Comparison of ENCODE assay signal across 16 cellular contexts in the genomic region with DNA sequence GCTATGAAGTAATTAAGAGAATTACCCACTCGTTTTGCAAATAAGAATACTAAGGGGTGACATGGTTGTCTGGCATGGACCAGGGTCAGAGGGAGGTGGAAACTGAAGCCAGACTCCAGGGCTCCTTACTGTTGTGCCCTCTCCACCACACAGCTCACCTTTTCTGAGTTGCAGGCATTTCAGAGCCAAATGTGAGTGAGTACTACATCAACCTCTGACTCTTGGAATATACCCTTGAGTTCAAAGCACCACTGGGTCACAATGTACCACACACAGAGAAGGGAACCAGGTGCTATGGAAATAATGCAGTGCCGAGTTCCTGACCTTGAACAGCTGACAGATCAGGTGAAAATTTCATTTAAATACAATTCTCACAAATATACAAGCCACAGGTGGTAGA. TPM values are rescaled to one million over a fixed set of nuclear protein-coding genes. Genes with fewer than 3 reads are reported as not detected.
DNase-seq lines count a peak whose midpoint lies in the region; ATAC-seq and TF ChIP-seq lines count a peak whose summit lies in the region.
"Had no signal": no experiment of that assay in that cellular context is flagged by ENCODE, and none has a peak within 500 bp of the region (broad histone marks: within the 10 kb centered on the region; RNA-seq: fewer than 3 reads in every experiment).

No MANE protein-coding gene starts in this region.

- H3K36me3 ChIP-seq in body of pancreas (replicated peaks in 1 of 2; ENCODE audit: insufficient read depth in 1 of 2, low read depth in 2 of 2): no peaks in the 10 kb centered on the region
- no peaks in the 10 kb centered on the region for H3K36me3 ChIP-seq in thyroid gland

- H3K4me3 ChIP-seq in body of pancreas (no peak overlapping the region), thyroid gland (replicated peaks in 1 of 3) (no peak overlapping the region)
- H3K4me3 ChIP-seq: A549, GM23338 had no signal

- TF ChIP-seq POLR2A in body of pancreas (IDR thresholded peaks at IDR 0.05) (no peak), thyroid gland (IDR thresholded peaks at IDR 0.05) (peak in 1 of 2 donors; percentile 1)

- H3K27me3 Mint-ChIP-seq in nephron progenitor cell (ENCODE audit: low read depth, poor library complexity): no peaks in the 10 kb centered on the region

- H3K27me3 ChIP-seq in body of pancreas (no peaks in the 10 kb centered on the region), thyroid gland (no peaks in the 10 kb centered on the region)

- intact Hi-C loops in body of pancreas (cut with DNase I): no loop called here
- intact Hi-C loops in thyroid gland (cut with DNase I): no loop called here

- DNase-seq in body of pancreas: no peak
- DNase-seq in kidney tubule cell (ENCODE audit: low spot score): peak; percentile 19
- DNase-seq in nephron progenitor cell: no peak
- peak; percentile 38 to 39 for DNase-seq in thyroid gland
- no peak for DNase-seq in iPS-NIHi7 (ENCODE audit: extremely low spot score)
- DNase-seq in AG20443 (ENCODE audit: low spot score): no peak
- DNase-seq: COR-L47, DMS153, DMS79 treated with DMSO at 0.1 percent for 48 hours, GDM1, H7 had no signal

- H3K9me3 ChIP-seq in body of pancreas: no peaks in the 10 kb centered on the region
- H3K9me3 ChIP-seq in thyroid gland: no peaks in the 10 kb centered on the region
- H3K9me3 ChIP-seq: A549 had no signal

- WGBS in body of pancreas, 2 donors: 20 to 26% methylated on average over 2 of the region's 2 CpGs
- WGBS in thyroid gland, 2 donors: 18 to 27% methylated on average over 2 of the region's 2 CpGs

- peaks cover 86% of the 10 kb centered on the region for H3K36me3 Mint-ChIP-seq in nephron progenitor cell (ENCODE audit: low read depth)
- H3K36me3 Mint-ChIP-seq: CD8-positive, alpha-beta T cell had no signal

- peaks cover 15% of the 10 kb centered on the region for H3K4me1 ChIP-seq in body of pancreas
- H3K4me1 ChIP-seq in thyroid gland: peaks cover 15 to 19% of the 10 kb centered on the region in 2 donors
- H3K4me1 ChIP-seq: A549 had no signal

- H3K4me1 Mint-ChIP-seq in nephron progenitor cell: peaks cover 64% of the 10 kb centered on the region
- H3K4me1 Mint-ChIP-seq: CD14-positive monocyte, GM23338 had no signal

- H3K9me3 Mint-ChIP-seq in nephron progenitor cell: peaks cover 7% of the 10 kb centered on the region
- H3K9me3 Mint-ChIP-seq: CD14-positive monocyte; CD8-positive, alpha-beta T cell; GM23338 had no signal

- peak overlapping the region; percentile 50 for H3K27ac Mint-ChIP-seq in nephron progenitor cell
- H3K27ac Mint-ChIP-seq: CD8-positive, alpha-beta T cell had no signal

- ATAC-seq in body of pancreas (peak; percentile 25), GM19455 (IDR thresholded peaks at IDR 0.05; ENCODE audit: unreplicated experiment) (no peak)
- ATAC-seq: A549; CD8-positive, alpha-beta T cell; GM23338 had no signal

- TF ChIP-seq CTCF in body of pancreas (IDR thresholded peaks at IDR 0.05): no peak
- TF ChIP-seq CTCF in nephron progenitor cell (IDR thresholded peaks at IDR 0.05): no peak
- TF ChIP-seq CTCF in thyroid gland (IDR thresholded peaks at IDR 0.05): no peak

- H3K4me3 Mint-ChIP-seq in nephron progenitor cell: no peak overlapping the region
- H3K4me3 Mint-ChIP-seq: CD14-positive monocyte; CD8-positive, alpha-beta T cell; GM23338 had no signal

- H3K27ac ChIP-seq in body of pancreas (peak overlapping the region in 1 of 4 donors; percentile 10), thyroid gland (peak overlapping the region in 2 of 3 donors; percentile 38 to 91)
- H3K27ac ChIP-seq: A549 had no signal

RNA-seq across cellular contexts. Expression of gene GOLM1, which starts 57.1 kb away (rescaled TPM):
- total RNA-seq in body of pancreas: 10 to 100 TPM; 29.0 to 36.6 TPM
- 100 to 1,000 TPM in 1 of 4 donors, 10 to 100 TPM in 3; 18.2 to 112 (median 47.6) TPM for total RNA-seq in thyroid gland

Comparison
In these comparisons a context has a peak if more than half of its experiments do, and no peak if none do; other contexts are left out.
1. DNase-seq: peak in kidney tubule cell (single experiment) and thyroid gland (2 of 2); none in body of pancreas (0 of 4), nephron progenitor cell (single experiment), iPS-NIHi7 (single experiment) and AG20443 (single experiment).